ENCODE assay signal across 23 cellular contexts in genomic region chr2:178266445-178266844, GRCh38.
"Had no signal": no experiment of that assay in that cellular context is flagged by ENCODE, and none has a peak within 500 bp of the region (broad histone marks: within the 10 kb centered on the region; RNA-seq: fewer than 3 reads in every experiment).

No MANE protein-coding gene starts in this region.

- H3K4me3 ChIP-seq: ascending aorta, breast epithelium, lower lobe of right lung, neural progenitor cell, ovary, tibial nerve had no signal

- H3K36me3 ChIP-seq: ascending aorta, breast epithelium, lower lobe of right lung, neural progenitor cell, ovary, tibial nerve had no signal

- H3K4me3 Mint-ChIP-seq: activated CD8-positive, alpha-beta memory T cell treated with anti-CD3 and anti-CD28 coated beads, Interleukin-2, amount 10 ng/mL, durations not matched to agents 7 days and 5 days; activated naive CD4-positive, alpha-beta T cell treated with anti-CD3 and anti-CD28 coated beads for 36 hours; activated naive CD8-positive, alpha-beta T cell treated with anti-CD3 and anti-CD28 coated beads, Interleukin-2, amount 50 U/mL, for 24 hours; effector memory CD8-positive, alpha-beta T cell; neural progenitor cell had no signal

- H3K4me1 ChIP-seq: ascending aorta, breast epithelium, lower lobe of right lung, tibial nerve had no signal

- FAIRE-seq: frontal cortex had no signal

- H3K27me3 ChIP-seq: ascending aorta, breast epithelium, neural progenitor cell, ovary, tibial nerve had no signal

- H3K9me3 Mint-ChIP-seq: activated naive CD4-positive, alpha-beta T cell treated with anti-CD3 and anti-CD28 coated beads for 36 hours; activated naive CD8-positive, alpha-beta T cell treated with anti-CD3 and anti-CD28 coated beads, Interleukin-2, amount 50 U/mL, for 24 hours; activated T-helper 2 cell treated with anti-CD3 and anti-CD28 coated beads, Interferon-gamma antibody, Interleukin-2, Interleukin-4, amounts not matched to agents 10 μg/mL and 5 μg/mL and 100 μg/mL, durations not matched to agents 14 hours and 24 hours and 36 hours; effector memory CD8-positive, alpha-beta T cell; neural progenitor cell had no signal

- H3K27ac Mint-ChIP-seq: activated CD8-positive, alpha-beta memory T cell treated with anti-CD3 and anti-CD28 coated beads, Interleukin-2, amount 10 ng/mL, durations not matched to agents 7 days and 5 days; activated naive CD4-positive, alpha-beta T cell treated with anti-CD3 and anti-CD28 coated beads for 36 hours; activated naive CD8-positive, alpha-beta T cell treated with anti-CD3 and anti-CD28 coated beads, Interleukin-2, amount 50 U/mL, for 24 hours; activated T-helper 2 cell treated with anti-CD3 and anti-CD28 coated beads, Interferon-gamma antibody, Interleukin-2, Interleukin-4, amounts not matched to agents 10 μg/mL and 5 μg/mL and 100 μg/mL, durations not matched to agents 14 hours and 24 hours and 36 hours; effector memory CD8-positive, alpha-beta T cell; neural progenitor cell had no signal

- H3K27ac ChIP-seq: ascending aorta, breast epithelium, epithelial cell of prostate, lower lobe of right lung, ovary, tibial nerve, VCaP had no signal

- H3K36me3 Mint-ChIP-seq: activated CD8-positive, alpha-beta memory T cell treated with anti-CD3 and anti-CD28 coated beads, Interleukin-2, amount 10 ng/mL, durations not matched to agents 7 days and 5 days; neural progenitor cell had no signal

- ATAC-seq: activated CD8-positive, alpha-beta memory T cell treated with anti-CD3 and anti-CD28 coated beads, Interleukin-2, amount 10 ng/mL, durations not matched to agents 7 days and 5 days; activated naive CD8-positive, alpha-beta T cell treated with anti-CD3 and anti-CD28 coated beads, Interleukin-2, amount 50 U/mL, for 24 hours; effector memory CD8-positive, alpha-beta T cell; left cardiac atrium; lower lobe of right lung had no signal

- DNase-seq: activated CD4-positive, alpha-beta T cell treated with anti-CD3 and anti-CD28 coated beads, Interleukin-2, amount 50 U/mL, for 48 hours; activated CD8-positive, alpha-beta memory T cell treated with anti-CD3 and anti-CD28 coated beads, Interleukin-2, amount 10 ng/mL, durations not matched to agents 7 days and 5 days; activated naive CD4-positive, alpha-beta T cell treated with anti-CD3 and anti-CD28 coated beads for 36 hours; activated naive CD8-positive, alpha-beta T cell treated with anti-CD3 and anti-CD28 coated beads, Interleukin-2, amount 50 U/mL, for 24 hours; activated T-cell treated with anti-CD3 and anti-CD28 coated beads, Interleukin-2, amount 50 U/mL, for 1 hour; dermis blood vessel endothelial cell; effector memory CD8-positive, alpha-beta T cell; left cardiac atrium; lower lobe of right lung; midbrain; ovary; retina; stimulated activated CD4-positive, alpha-beta T cell treated with anti-CD3 and anti-CD28 coated beads, Interleukin-4, amount 100 ng/mL, for 1 hour; stimulated activated naive CD4-positive, alpha-beta T cell treated with Interleukin-2 at 50 U/mL for 16 hours; substantia nigra had no signal

- H3K27me3 Mint-ChIP-seq: activated naive CD8-positive, alpha-beta T cell treated with anti-CD3 and anti-CD28 coated beads, Interleukin-2, amount 50 U/mL, for 24 hours had no signal

- H3K4me1 Mint-ChIP-seq: activated naive CD8-positive, alpha-beta T cell treated with anti-CD3 and anti-CD28 coated beads, Interleukin-2, amount 50 U/mL, for 24 hours; neural progenitor cell had no signal

- H3K9me3 ChIP-seq: ascending aorta, breast epithelium, lower lobe of right lung, ovary, tibial nerve had no signal
